In genomic region chr22:35995772-35996171, GRCh38 we compare ENCODE assay signal across 7 cellular contexts. TPM values are rescaled to one million over a fixed set of nuclear protein-coding genes. Genes with fewer than 3 reads are reported as not detected.
DNase-seq lines count a peak whose midpoint lies in the region; ATAC-seq, FAIRE-seq and TF ChIP-seq lines count a peak whose summit lies in the region.

No MANE protein-coding gene starts in this region.

- ATAC-seq in GM21423 (IDR thresholded peaks at IDR 0.05; ENCODE audit: unreplicated experiment): no peak

- no peak for TF ChIP-seq EP300 in esophagus muscularis mucosa (IDR thresholded peaks at IDR 0.05)

- 27% methylated on average over 2 of the region's 2 CpGs for WGBS in esophagus muscularis mucosa

- TF ChIP-seq CTCF in esophagus muscularis mucosa (IDR thresholded peaks at IDR 0.05): no peak

- H3K36me3 ChIP-seq in esophagus muscularis mucosa: no peaks in the 10 kb centered on the region

- H3K27ac ChIP-seq in esophagus muscularis mucosa (replicated peaks in 1 of 4): peak overlapping the region; percentile 68 to 79 (median 76)

- peaks cover 28 to 74% (median 67%) of the 10 kb centered on the region in 4 donors for H3K4me1 ChIP-seq in esophagus muscularis mucosa

- no peaks in the 10 kb centered on the region for H3K9me3 ChIP-seq in esophagus muscularis mucosa

- H3K4me3 ChIP-seq in esophagus muscularis mucosa: no peak overlapping the region

- peak; percentile 94 for DNase-seq in esophagus muscularis mucosa (ENCODE audit: extremely low spot score)
- DNase-seq in mucosa of gallbladder (ENCODE audit: low spot score): peak; percentile 78
- DNase-seq in urothelium cell line (ENCODE audit: low spot score): peak; percentile 43
- DNase-seq in cerebellar nuclear complex (lab: John Stamatoyannopoulos, UW): no peak
- DNase-seq in NCI-H748 (lab: John Stamatoyannopoulos, UW; ENCODE audit: unreplicated experiment): no peak

- intact Hi-C loops in esophagus muscularis mucosa (cut with DNase I): no loop called here

- TF ChIP-seq POLR2A in esophagus muscularis mucosa (IDR thresholded peaks at IDR 0.05; ENCODE audit: low read depth): no peak

- H3K27me3 ChIP-seq in esophagus muscularis mucosa: no peaks in the 10 kb centered on the region

- no peak for FAIRE-seq in urothelium cell line (lab: Jason Lieb, UNC)

TF ChIP-seq in PFSK-1, 5 proteins besides CTCF, POLR2A, EP300 and RAD21:
- TF ChIP-seq TAF1 (IDR thresholded peaks at IDR 0.05; ENCODE audit: borderline replicate concordance, insufficient read depth, low read length) (no peak), FOXP2 (optimal IDR thresholded peaks at IDR 0.05; ENCODE audit: borderline replicate concordance, extremely low read depth, extremely low read length, insufficient read depth) (no peak), REST (IDR thresholded peaks at IDR 0.05; ENCODE audit: insufficient read depth in 1 of 2, low read depth in 2 of 2, low read length in 2 of 2) (no peak), SIN3A (IDR thresholded peaks at IDR 0.05; ENCODE audit: borderline replicate concordance, insufficient read depth, low read length) (peak; percentile 71; the same call in 1 of the 2 replicates)
TF ChIP-seq in PFSK-1: peak in this region for 1.

RNA-seq across cellular contexts. Expression of gene RBFOX2, which starts 32.9 kb away (rescaled TPM):
- 56.7 TPM for polyA plus RNA-seq in PFSK-1 (2012; ENCODE audit: insufficient read length, low read depth)
- 100 to 1,000 TPM; 113 to 179 (median 155) TPM for total RNA-seq in esophagus muscularis mucosa
- total RNA-seq in mucosa of gallbladder: 81.1 TPM

Comparison
In these comparisons a context has a peak if more than half of its experiments do, and no peak if none do; other contexts are left out.
1. DNase-seq: peak in esophagus muscularis mucosa (single experiment), mucosa of gallbladder (single experiment) and urothelium cell line (single experiment); none in cerebellar nuclear complex (0 of 2) and NCI-H748 (single experiment).